1 cellular context compared by ENCODE assay signal in the genomic region with DNA sequence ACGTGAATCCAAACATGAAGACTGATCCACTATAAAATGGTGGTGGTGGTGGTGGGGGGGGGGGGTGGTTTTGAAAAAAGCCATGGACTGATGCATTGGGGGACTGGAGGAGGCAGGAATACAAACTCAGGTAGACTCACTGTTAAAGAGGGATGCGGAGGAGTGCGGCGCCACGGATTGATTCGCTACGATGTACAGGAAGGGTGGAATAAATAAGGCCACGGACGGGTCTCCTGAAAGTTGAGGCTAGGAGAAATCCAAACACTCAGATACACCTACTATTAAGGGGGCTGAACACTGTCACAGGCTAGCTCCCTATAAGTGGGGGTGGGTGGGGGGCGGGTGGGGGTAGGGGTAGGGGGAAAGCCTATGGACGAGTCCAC.
TF ChIP-seq lines count a peak whose summit lies in the region.

No MANE protein-coding gene starts in this region.

TF ChIP-seq in H1, 55 proteins besides CTCF, POLR2A, EP300 and RAD21:
- TF ChIP-seq TBP (IDR thresholded peaks at IDR 0.05; ENCODE audit: low read depth, low read length) (no peak), CREB1 (IDR thresholded peaks at IDR 0.05) (no peak), SP2 (IDR thresholded peaks at IDR 0.05; ENCODE audit: low read length) (no peak), NANOG (IDR thresholded peaks at IDR 0.05; ENCODE audit: insufficient read depth, low read depth, low read length, poor library complexity, severe bottlenecking) (no peak), SRF (IDR thresholded peaks at IDR 0.05; ENCODE audit: low read depth, low read length) (no peak), CHD1 (IDR thresholded peaks at IDR 0.05; ENCODE audit: low read depth, low read length) (no peak), CBX5 (IDR thresholded peaks at IDR 0.05; ENCODE audit: low read depth, low read length) (no peak), TEAD4 (IDR thresholded peaks at IDR 0.05; ENCODE audit: low read depth, low read length) (no peak), RXRA (IDR thresholded peaks at IDR 0.05; ENCODE audit: insufficient read depth, low read depth, low read length) (no peak), RNF2 (IDR thresholded peaks at IDR 0.05; ENCODE audit: borderline replicate concordance, low read depth, low read length, missing control alignments, poor library complexity, severe bottlenecking) (no peak), TCF12 (IDR thresholded peaks at IDR 0.05; ENCODE audit: low read depth, low read length) (no peak), BRCA1 (IDR thresholded peaks at IDR 0.05; ENCODE audit: low read depth, low read length) (no peak)
TF ChIP-seq in H1: peak in this region for 0.
